In the genomic region with DNA sequence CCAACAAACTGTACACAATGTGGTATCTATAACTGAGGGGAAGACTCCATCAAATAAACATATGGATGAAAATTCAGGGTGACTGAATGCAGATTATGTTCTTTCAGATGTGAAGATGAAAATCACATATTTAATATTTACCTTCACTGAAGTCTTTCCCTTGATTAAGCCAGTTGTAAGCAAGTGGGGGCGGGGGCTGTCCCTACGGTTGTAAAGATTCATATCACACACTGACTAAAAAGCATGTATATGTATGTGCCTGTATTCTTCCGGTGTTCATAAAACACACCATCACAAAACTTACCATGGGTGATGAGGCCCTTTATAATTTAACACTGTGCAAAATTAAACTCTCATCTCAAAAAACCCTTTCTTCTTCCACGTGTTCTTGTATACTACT, we compare ENCODE assay signal across 8 cellular contexts. TPM values are rescaled to one million over a fixed set of nuclear protein-coding genes. Genes with fewer than 3 reads are reported as not detected.
DNase-seq lines count a peak whose midpoint lies in the region; ATAC-seq, FAIRE-seq and TF ChIP-seq lines count a peak whose summit lies in the region.

No MANE protein-coding gene starts in this region.

- H2BK5ac ChIP-seq in neuronal stem cell (ENCODE audit: low read length) = no peak overlapping the region

- BruUV-seq in HepG2 (replicated peaks; lab: Mats Ljungman, UMichigan) = no TSS peak

- H3K4me2 ChIP-seq in KMS-11 (peak overlapping the region; percentile 66), HepG2 (ENCODE audit: low read depth, low read length) (peak overlapping the region; percentile 66), neuronal stem cell (ENCODE audit: insufficient read depth, low read length, poor library complexity, severe bottlenecking) (no peak overlapping the region)

- intact Hi-C loops in HepG2 (cut with micrococcal nuclease; ENCODE audit: unreplicated experiment) = loop anchor here (5.0 to 10.0 kb wide), 2 partner anchors 45 to 87 kb away; no protein-coding TSS in a partner anchor
- intact Hi-C loops in posterior vena cava (cut with DNase I) = no loop called here

- H3K79me1 ChIP-seq in neuronal stem cell (ENCODE audit: low read depth, low read length) = peaks cover 3% of the 10 kb centered on the region

- CTCF ChIA-PET in HepG2 (lab: Yijun Ruan, JAX; ENCODE audit: low intra/inter-chr PET ratio, low total read pairs) = no interaction called here

- H2AFZ ChIP-seq in KMS-11 (ENCODE audit: low read depth) (no peak overlapping the region), HepG2 (ENCODE audit: low read length) (no peak overlapping the region), neuronal stem cell (ENCODE audit: low read length) (no peak overlapping the region)

- no peak overlapping the region for H2BK15ac ChIP-seq in neuronal stem cell (ENCODE audit: low read length)

- no peak for TF ChIP-seq EP300 in HepG2 (IDR thresholded peaks at IDR 0.05; ENCODE audit: low read depth in 2 of 2, low read length in 2 of 2)
- TF ChIP-seq EP300 in HepG2 (CRISPR knock-in tag; IDR thresholded peaks at IDR 0.05; ENCODE audit: borderline replicate concordance) = no peak

- H3K23ac ChIP-seq in neuronal stem cell (ENCODE audit: low read depth, low read length, poor library complexity) = no peak overlapping the region

- H4K91ac ChIP-seq in neuronal stem cell (ENCODE audit: low read depth, low read length, poor library complexity) = no peak overlapping the region

- TF ChIP-seq RAD21 in HepG2 (CRISPR knock-in tag; IDR thresholded peaks at IDR 0.05) = no peak

- ATAC-seq in HepG2 (no peak), left lobe of liver (no peak)

- POLR2A ChIA-PET in HepG2 (lab: Yijun Ruan, JAX) = interaction anchor here (1.7 kb wide), 1 partner anchor 43 kb away, joined by 7 read pairs; no protein-coding TSS in a partner anchor

- no peak overlapping the region for H3K4me3 ChIP-seq in KMS-11 (IDR thresholded peaks at IDR 0.05; ENCODE audit: insufficient read depth, low read depth, low read length)
- peak overlapping the region; percentile 72 to 94 (median 84); a peak in 5 of 6 replicates for H3K4me3 ChIP-seq in HepG2 (replicated peaks in 1 of 3; ENCODE audit: insufficient read depth in 1 of 3, low read depth in 2 of 3, low read length in 3 of 3)
- peak overlapping the region in 1 of 2 donors; percentile 76 for H3K4me3 ChIP-seq in neuronal stem cell (ENCODE audit: low read length in 2 of 2)

- 5% methylated on average over 4 of the region's 4 CpGs for whole genome bisulfite sequencing in HepG2 (ENCODE audit: low lambda C conversion rate)
- WGBS in neuronal stem cell (ENCODE audit: extremely low coverage in 2 of 2, insufficient read length in 2 of 2, insufficient replicate concordance in 1 of 2), 2 donors = 100% methylated on average over 1 of the region's 4 CpGs; no CpG with 5 or more reads in 1 of the 2 donors

- H3K79me2 ChIP-seq in KMS-11 (ENCODE audit: insufficient read depth, low read depth) (0 out of 2 replicates have a peak, but pooled peaks cover 10% of the 10 kb centered on the region), HepG2 (ENCODE audit: insufficient read depth, low read length) (peaks cover 61% of the 10 kb centered on the region)

- H3K27ac ChIP-seq in KMS-11 (no peak overlapping the region), HepG2 (ENCODE audit: extremely low read length, insufficient read depth, low read length) (peak overlapping the region; percentile 76), neuronal stem cell (replicated peaks; ENCODE audit: low read length) (no peak overlapping the region)

- no peak overlapping the region for H3K9ac ChIP-seq in KMS-11
- peak overlapping the region; percentile 84 for H3K9ac ChIP-seq in HepG2 (ENCODE audit: insufficient read depth, low read depth, low read length)
- no peak overlapping the region for H3K9ac ChIP-seq in neuronal stem cell (ENCODE audit: low read depth, low read length, poor library complexity)

- H2AK5ac ChIP-seq in neuronal stem cell (ENCODE audit: low read depth, low read length) = no peak overlapping the region

- FAIRE-seq in HepG2 (lab: Jason Lieb, UNC) = no peak

- no peak overlapping the region for H4K8ac ChIP-seq in neuronal stem cell (ENCODE audit: low read depth, low read length)

- in situ Hi-C loops in HepG2 (cut with HindIII; ENCODE audit: extremely low pct_ligation_motif_present, low pct_unique_long_range_greater_than_20kb) = no loop called here

- H3K36me3 ChIP-seq in KMS-11 (ENCODE audit: insufficient read depth) (no peaks in the 10 kb centered on the region), HepG2 (replicated peaks in 1 of 2; ENCODE audit: control insufficient read depth in 1 of 2, insufficient read depth in 2 of 2, low read length in 2 of 2) (peaks cover 0 to 4% of the 10 kb centered on the region in 2 experiments; a peak in 1 of 5 replicates), neuronal stem cell (replicated peaks in 1 of 2; ENCODE audit: control insufficient read depth in 2 of 2, insufficient read depth in 2 of 2, low read length in 2 of 2) (no peaks in the 10 kb centered on the region)

- H3K18ac ChIP-seq in neuronal stem cell (ENCODE audit: low read length) = no peak overlapping the region

- peak; percentile 37 for DNase-seq in activated T-cell treated with anti-CD3 and anti-CD28 coated beads for 48 hours (ENCODE audit: low read depth)
- no peak for DNase-seq in HepG2 (ENCODE audit: low spot score)
- peak; percentile 67 for DNase-seq in stimulated activated CD8-positive, alpha-beta memory T cell treated with anti-CD3 and anti-CD28 coated beads, Interleukin-4, amount 100 ng/mL, for 48 hours
- DNase-seq in COLO668 (lab: John Stamatoyannopoulos, UW; ENCODE audit: unreplicated experiment) = no peak
- no peak for DNase-seq in posterior vena cava (ENCODE audit: low spot score)
- DNase-seq in left lobe of liver (ENCODE audit: low spot score) = no peak
- DNase-seq in neuronal stem cell (ENCODE audit: low spot score) = no peak

- no peaks in the 10 kb centered on the region for H3K9me3 ChIP-seq in HepG2 (ENCODE audit: low read length)
- no peaks in the 10 kb centered on the region for H3K9me3 ChIP-seq in neuronal stem cell (replicated peaks in 1 of 2; ENCODE audit: control insufficient read depth in 2 of 2, insufficient read depth in 1 of 2, low read depth in 1 of 2, low read length in 2 of 2)

- H4K20me1 ChIP-seq in KMS-11 (ENCODE audit: insufficient read depth) (no peaks in the 10 kb centered on the region), HepG2 (ENCODE audit: insufficient read depth, low read length) (no peaks in the 10 kb centered on the region)

- H3K27me3 ChIP-seq in KMS-11 (ENCODE audit: insufficient read depth, low read depth) = no peaks in the 10 kb centered on the region
- no peaks in the 10 kb centered on the region for H3K27me3 ChIP-seq in HepG2 (ENCODE audit: control insufficient read depth in 1 of 2, insufficient read depth in 2 of 2, low read length in 2 of 2)
- peaks cover 0 to 5% (median 0%) of the 10 kb centered on the region in 3 experiments for H3K27me3 ChIP-seq in neuronal stem cell (ENCODE audit: control insufficient read depth in 3 of 3, insufficient read depth in 3 of 3, low read depth in 1 of 3, low read length in 3 of 3)

- no peak overlapping the region for H2BK120ac ChIP-seq in neuronal stem cell (ENCODE audit: low read depth, low read length)

- no peak for TF ChIP-seq POLR2A in HepG2 (IDR thresholded peaks at IDR 0.05; ENCODE audit: insufficient read depth in 1 of 2, low read depth in 2 of 2, low read length in 2 of 2)

- H3K4me1 ChIP-seq in KMS-11 (ENCODE audit: low read depth, poor library complexity, severe bottlenecking) (peaks cover 16% of the 10 kb centered on the region), HepG2 (ENCODE audit: insufficient read depth, low read length) (peaks cover 52% of the 10 kb centered on the region), neuronal stem cell (ENCODE audit: control insufficient read depth in 2 of 2, insufficient read depth in 1 of 2, low read depth in 1 of 2, low read length in 2 of 2) (peaks cover 0 to 5% of the 10 kb centered on the region in 2 donors)

- TF ChIP-seq CTCF in KMS-11 (conservative IDR thresholded peaks at IDR 0.05; ENCODE audit: low read depth, low read length) = no peak
- TF ChIP-seq CTCF in HepG2 (CRISPR knock-in tag; IDR thresholded peaks at IDR 0.05) = no peak

- H2BK12ac ChIP-seq in neuronal stem cell (ENCODE audit: low read length) = no peak overlapping the region

- H3K4ac ChIP-seq in neuronal stem cell (ENCODE audit: low read length) = no peak overlapping the region

- no peak overlapping the region for H3K14ac ChIP-seq in neuronal stem cell (ENCODE audit: low read length)

TF ChIP-seq in HepG2, 621 proteins besides CTCF, POLR2A, EP300 and RAD21 (continues in another document):
- TF ChIP-seq GATA4 (IDR thresholded peaks at IDR 0.05; ENCODE audit: borderline replicate concordance, low read depth) (no peak), SIN3B (IDR thresholded peaks at IDR 0.05; ENCODE audit: low read length) (no peak), ZNF567 (CRISPR knock-in tag; IDR thresholded peaks at IDR 0.05; ENCODE audit: borderline replicate concordance) (no peak), JDP2 (CRISPR knock-in tag; IDR thresholded peaks at IDR 0.05; ENCODE audit: borderline replicate concordance) (no peak)

RNA-seq across cellular contexts. Expression of gene TAB3, which starts 1.3 kb away (rescaled TPM):
- total RNA-seq in HepG2 (2016; rRNA removed; fragmentation: Illumina TruSeq; extraction: Trizol) (27.2 and 35.8 TPM in 2 replicates), posterior vena cava (10 to 100 TPM; 16.1 to 18.2 TPM), left lobe of liver (21.2 TPM)
- 4.2 and 5.3 TPM in 2 replicates for total RNA-seq in HepG2 (2016; cell fraction: cytosol; rRNA removed; fragmentation: Illumina TruSeq; extraction: Trizol; ENCODE audit: low read depth)
- 28.1 and 29.2 TPM in 2 replicates for total RNA-seq in HepG2 (2016; cell fraction: insoluble cytoplasmic fraction; rRNA removed; fragmentation: Illumina TruSeq; extraction: Trizol)
- 18.8 and 21.0 TPM in 2 replicates for total RNA-seq in HepG2 (2016; cell fraction: membrane; rRNA removed; fragmentation: Illumina TruSeq; extraction: Trizol)
- 39.7 and 44.2 TPM in 2 replicates for total RNA-seq in HepG2 (2016; cell fraction: nucleus; rRNA removed; fragmentation: Illumina TruSeq; extraction: Trizol)
- polyA plus RNA-seq in HepG2 (2011; rRNA removed) = 46.0 and 59.8 TPM in 2 replicates
- polyA plus RNA-seq in HepG2 (2011; cell fraction: cytosol; rRNA removed) = 26.3 and 35.4 TPM in 2 replicates
- polyA plus RNA-seq in HepG2 (2011; cell fraction: nucleus; rRNA removed) = 64.3 and 66.3 TPM in 2 replicates
- 33.8 and 46.3 TPM in 2 replicates for polyA plus RNA-seq in HepG2 (2012)
- 2.9 and 3.0 TPM in 2 replicates for polyA plus RNA-seq in HepG2 (2016; cell fraction: cytosol; fragmentation: Illumina TruSeq; extraction: Trizol; ENCODE audit: low read depth)
- polyA plus RNA-seq in HepG2 (2016; cell fraction: insoluble cytoplasmic fraction; fragmentation: Illumina TruSeq; extraction: Trizol; ENCODE audit: low read depth) = 36.1 and 39.7 TPM in 2 replicates
- 14.1 and 15.1 TPM in 2 replicates for polyA plus RNA-seq in HepG2 (2016; cell fraction: membrane; fragmentation: Illumina TruSeq; extraction: Trizol; ENCODE audit: low read depth)
- 82.5 and 98.3 TPM in 2 replicates for polyA plus RNA-seq in HepG2 (2016; cell fraction: nucleus; fragmentation: Illumina TruSeq; extraction: Trizol; ENCODE audit: insufficient read depth, low read depth)
- polyA minus RNA-seq in HepG2 (2011; rRNA and poly(A)+ RNA removed; ENCODE audit: low replicate concordance) = 32.7 and 35.7 TPM in 2 replicates
- polyA minus RNA-seq in HepG2 (2011; cell fraction: cytosol; rRNA and poly(A)+ RNA removed) = 26.5 and 28.4 TPM in 2 replicates
- polyA minus RNA-seq in HepG2 (2011; cell fraction: nucleus; rRNA and poly(A)+ RNA removed) = 91.2 and 95.0 TPM in 2 replicates
- 12.8 TPM for polyA plus RNA-seq in neuronal stem cell (2013, experiment 1 of 2)
- polyA plus RNA-seq in neuronal stem cell (2013, experiment 2 of 2) = 13.7 TPM

Comparison
In these comparisons a context has a peak if more than half of its experiments do, and no peak if none do; other contexts are left out.
1. DNase-seq: peak in activated T-cell treated with anti-CD3 and anti-CD28 coated beads for 48 hours (single experiment) and stimulated activated CD8-positive, alpha-beta memory T cell treated with anti-CD3 and anti-CD28 coated beads, Interleukin-4, amount 100 ng/mL, for 48 hours (single experiment); none in HepG2 (single experiment), COLO668 (single experiment), posterior vena cava (single experiment), left lobe of liver (single experiment) and neuronal stem cell (single experiment).